In genomic region chr3:119497824-119498187, GRCh38 we compare ENCODE assay signal across 7 cellular contexts. TPM values are rescaled to one million over a fixed set of nuclear protein-coding genes. Genes with fewer than 3 reads are reported as not detected.
DNase-seq lines count a peak whose midpoint lies in the region; ATAC-seq lines count a peak whose summit lies in the region.

No MANE protein-coding gene starts in this region.

- H2AK5ac ChIP-seq in trophoblast cell (ENCODE audit: low read length): no peak overlapping the region

- H3K4me3 ChIP-seq in trophoblast cell (ENCODE audit: low read depth, low read length): peak overlapping the region; percentile 64

- H3K14ac ChIP-seq in trophoblast cell (ENCODE audit: low read length): peak overlapping the region; percentile 79

- H3K4me2 ChIP-seq in trophoblast cell (ENCODE audit: low read length): peak overlapping the region; percentile 71

- CTCF ChIA-PET in activated CD8-positive, alpha-beta T cell treated with anti-CD3 and anti-CD28 coated beads, Interleukin-2, amount 10 ng/mL, durations not matched to agents 7 days and 5 days (lab: Charles Lee): interaction anchor here (1.1 to 2.2 kb wide), 6 partner anchors 10 to 183 kb away, joined by 3 to 10 read pairs (median 6); partner anchors contain the start of gene TMEM39A

- H2BK5ac ChIP-seq in trophoblast cell (ENCODE audit: low read depth, low read length, poor library complexity): peak overlapping the region; percentile 60

- H4K8ac ChIP-seq in trophoblast cell (ENCODE audit: low read depth, low read length): peak overlapping the region; percentile 92

- H4K91ac ChIP-seq in trophoblast cell (ENCODE audit: low read depth, low read length): peak overlapping the region; percentile 54

- H3K27me3 ChIP-seq in trophoblast cell (ENCODE audit: insufficient read depth, low read length): no peaks in the 10 kb centered on the region

- POLR2A ChIA-PET in activated CD8-positive, alpha-beta T cell treated with anti-CD3 and anti-CD28 coated beads, Interleukin-2, amount 10 ng/mL, durations not matched to agents 7 days and 5 days (lab: Charles Lee): interaction anchor here (0.6 to 3.9 kb wide), 25 partner anchors 8 to 258 kb away, joined by 3 to 42 read pairs (median 5); partner anchors contain the start of genes ADPRH, B4GALT4, CD80 and COX17

- peaks cover 5% of the 10 kb centered on the region for H3K79me1 ChIP-seq in trophoblast cell (ENCODE audit: low read length)

- H3K36me3 ChIP-seq in trophoblast cell (ENCODE audit: control insufficient read depth in 1 of 2, insufficient read depth in 2 of 2, low read length in 2 of 2): peaks cover 3% of the 10 kb centered on the region in 2 experiments

- H2BK120ac ChIP-seq in trophoblast cell (ENCODE audit: insufficient read depth, low read length, poor library complexity): peak overlapping the region; percentile 11

- peak overlapping the region; percentile 83 for H3K9ac ChIP-seq in trophoblast cell (ENCODE audit: low read length)

- DNase-seq in GM04503 (ENCODE audit: low read depth) (peak; percentile 6), glomerular visceral epithelial cell (ENCODE audit: extremely low spot score) (peak; percentile 15), trophoblast cell (peak; percentile 37 to 51), NCI-H526 (lab: John Stamatoyannopoulos, UW) (no peak)
- DNase-seq in activated CD8-positive, alpha-beta T cell treated with anti-CD3 and anti-CD28 coated beads, Interleukin-2, amount 10 ng/mL, durations not matched to agents 7 days and 5 days: peak; percentile 29
- no peak for DNase-seq in activated effector memory CD4-positive, alpha-beta T cell treated with anti-CD3 and anti-CD28 coated beads, Interleukin-2, amount 50 U/mL, for 16 hours

- peak overlapping the region; percentile 58 for H3K4ac ChIP-seq in trophoblast cell (ENCODE audit: low read depth, low read length)

- H3K4me1 Mint-ChIP-seq in activated CD8-positive, alpha-beta T cell treated with anti-CD3 and anti-CD28 coated beads, Interleukin-2, amount 10 ng/mL, durations not matched to agents 7 days and 5 days (ENCODE audit: low read depth): peaks cover 31% of the 10 kb centered on the region

- peak overlapping the region; percentile 59 for H3K27ac ChIP-seq in trophoblast cell (ENCODE audit: low read depth, low read length)

- no peaks in the 10 kb centered on the region for H3K27me3 Mint-ChIP-seq in activated CD8-positive, alpha-beta T cell treated with anti-CD3 and anti-CD28 coated beads, Interleukin-2, amount 10 ng/mL, durations not matched to agents 7 days and 5 days (ENCODE audit: low read depth)

- H4K12ac ChIP-seq in trophoblast cell (ENCODE audit: low read depth, low read length): peak overlapping the region; percentile 55

- peaks cover 5% of the 10 kb centered on the region in 2 experiments for H3K4me1 ChIP-seq in trophoblast cell (ENCODE audit: control insufficient read depth in 1 of 2, insufficient read depth in 2 of 2, low read length in 2 of 2)

- peak overlapping the region; percentile 87 for H2AFZ ChIP-seq in trophoblast cell (ENCODE audit: insufficient read depth, low read length, poor library complexity)

- peak overlapping the region; percentile 98 for H3K27ac Mint-ChIP-seq in activated CD8-positive, alpha-beta T cell treated with anti-CD3 and anti-CD28 coated beads, Interleukin-2, amount 10 ng/mL, durations not matched to agents 7 days and 5 days

- H3K18ac ChIP-seq in trophoblast cell (ENCODE audit: low read length): no peak overlapping the region

- H3K4me3 Mint-ChIP-seq in activated CD8-positive, alpha-beta T cell treated with anti-CD3 and anti-CD28 coated beads, Interleukin-2, amount 10 ng/mL, durations not matched to agents 7 days and 5 days: peak overlapping the region; percentile 99

- peaks cover 26% of the 10 kb centered on the region for H3K36me3 Mint-ChIP-seq in activated CD8-positive, alpha-beta T cell treated with anti-CD3 and anti-CD28 coated beads, Interleukin-2, amount 10 ng/mL, durations not matched to agents 7 days and 5 days (ENCODE audit: low read depth)

- no CpG with 5 or more reads among the region's 9 CpGs for WGBS in trophoblast cell (ENCODE audit: extremely low coverage, insufficient coverage, insufficient read length)

- no peaks in the 10 kb centered on the region for H3K9me3 Mint-ChIP-seq in activated CD8-positive, alpha-beta T cell treated with anti-CD3 and anti-CD28 coated beads, Interleukin-2, amount 10 ng/mL, durations not matched to agents 7 days and 5 days (ENCODE audit: insufficient read depth)

- H3K79me2 ChIP-seq in trophoblast cell (ENCODE audit: control insufficient read depth, insufficient read depth, low read length, poor library complexity): peaks cover 6% of the 10 kb centered on the region

- no peak overlapping the region for H3K23ac ChIP-seq in trophoblast cell (ENCODE audit: low read length)

- no peak overlapping the region for H2BK12ac ChIP-seq in trophoblast cell (ENCODE audit: low read length)

- peak; percentile 14 for ATAC-seq in HG03280 (IDR thresholded peaks at IDR 0.05; ENCODE audit: unreplicated experiment)
- ATAC-seq in activated CD8-positive, alpha-beta T cell treated with anti-CD3 and anti-CD28 coated beads, Interleukin-2, amount 10 ng/mL, durations not matched to agents 7 days and 5 days: peak; percentile 1

- H3K9me3 ChIP-seq in trophoblast cell (ENCODE audit: insufficient read depth, low read depth, low read length): no peaks in the 10 kb centered on the region

RNA-seq across cellular contexts. Expression of gene TIMMDC1, which starts 0.5 kb away (rescaled TPM):
- total RNA-seq in activated CD8-positive, alpha-beta T cell treated with anti-CD3 and anti-CD28 coated beads, Interleukin-2, amount 10 ng/mL, durations not matched to agents 7 days and 5 days: 10 to 100 TPM; 78.1 to 79.8 TPM
- 65.8 and 68.7 TPM in 2 replicates for polyA plus RNA-seq in trophoblast cell (2013)

RNA-seq across cellular contexts. Expression of gene POGLUT1, which starts 29.0 kb away (rescaled TPM):
- total RNA-seq in activated CD8-positive, alpha-beta T cell treated with anti-CD3 and anti-CD28 coated beads, Interleukin-2, amount 10 ng/mL, durations not matched to agents 7 days and 5 days: 10 to 100 TPM; 31.6 to 36.0 TPM
- 6.0 TPM in 2 replicates for polyA plus RNA-seq in trophoblast cell (2013)

RNA-seq across cellular contexts. Expression of gene TMEM39A, which starts 34.4 kb away (rescaled TPM):
- total RNA-seq in activated CD8-positive, alpha-beta T cell treated with anti-CD3 and anti-CD28 coated beads, Interleukin-2, amount 10 ng/mL, durations not matched to agents 7 days and 5 days: 10 to 100 TPM; 30.5 to 31.2 TPM
- polyA plus RNA-seq in trophoblast cell (2013): 36.0 and 38.7 TPM in 2 replicates

Comparison
In these comparisons a context has a peak if more than half of its experiments do, and no peak if none do; other contexts are left out.
1. DNase-seq: peak in GM04503 (single experiment), activated CD8-positive, alpha-beta T cell treated with anti-CD3 and anti-CD28 coated beads, Interleukin-2, amount 10 ng/mL, durations not matched to agents 7 days and 5 days (single experiment), glomerular visceral epithelial cell (single experiment) and trophoblast cell (2 of 2); none in activated effector memory CD4-positive, alpha-beta T cell treated with anti-CD3 and anti-CD28 coated beads, Interleukin-2, amount 50 U/mL, for 16 hours (single experiment) and NCI-H526 (0 of 2).